In the genomic region with DNA sequence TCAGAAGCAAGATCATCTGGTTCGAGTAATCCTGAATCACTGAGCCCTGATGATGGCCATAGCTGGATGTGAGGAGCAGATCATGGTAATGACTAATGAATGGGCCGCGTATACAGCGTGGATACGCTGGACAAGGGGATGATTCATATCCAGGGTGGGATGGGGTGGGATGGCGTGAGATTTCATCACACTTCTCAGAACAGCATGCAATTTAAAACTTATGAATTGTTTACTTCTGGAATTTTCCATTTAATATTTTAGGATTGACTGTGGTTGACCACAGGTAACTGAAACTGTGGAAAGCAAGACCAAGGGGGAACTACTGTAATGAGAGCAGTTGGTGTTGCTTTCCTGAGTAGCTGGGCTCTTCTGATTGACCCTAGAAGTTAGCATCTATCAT, we compare ENCODE assay signal across 16 cellular contexts.
DNase-seq lines count a peak whose midpoint lies in the region; ATAC-seq and TF ChIP-seq lines count a peak whose summit lies in the region.
"Had no signal": no experiment of that assay in that cellular context is flagged by ENCODE, and none has a peak within 500 bp of the region (broad histone marks: within the 10 kb centered on the region; RNA-seq: fewer than 3 reads in every experiment).

No MANE protein-coding gene starts in this region.

- no peak overlapping the region for H3K4me2 ChIP-seq in smooth muscle cell

- no peaks in the 10 kb centered on the region for H3K36me3 Mint-ChIP-seq in MCF 10A (ENCODE audit: insufficient read depth, unreplicated experiment)

- POLR2A ChIA-PET in MCF 10A (lab: Yijun Ruan, JAX): interaction anchor here (0.6 to 1.1 kb wide), 2 partner anchors 15 to 75 kb away, joined by 3 read pairs; no protein-coding TSS in a partner anchor

- peak; percentile 83 for DNase-seq in MCF 10A (ENCODE audit: unreplicated experiment)
- no peak for DNase-seq in breast epithelium (ENCODE audit: low spot score in 2 of 2)
- DNase-seq in SJSA1 (ENCODE audit: low read depth in 1 of 2, low spot score in 2 of 2): peak; percentile 43 to 73
- DNase-seq in fibroblast of mammary gland (ENCODE audit: low read depth): peak; percentile 99
- no peak for DNase-seq in smooth muscle cell (lab: John Stamatoyannopoulos, UW; ENCODE audit: unreplicated experiment)
- DNase-seq in activated effector memory CD4-positive, alpha-beta T cell treated with anti-CD3 and anti-CD28 coated beads, Interleukin-2, amount 50 U/mL, for 16 hours: no peak
- DNase-seq in ureter (ENCODE audit: low spot score): no peak
- DNase-seq: ACHN; GF-D8; GOT3; Kasumi-1; stimulated activated CD4-positive, alpha-beta T cell treated with anti-CD3 and anti-CD28 coated beads, Interleukin-2, amount 100 ng/mL, for 24 hours; T-helper 17 cell had no signal

- no peaks in the 10 kb centered on the region for H3K27me3 Mint-ChIP-seq in MCF 10A (ENCODE audit: insufficient read depth, unreplicated experiment)
- H3K27me3 Mint-ChIP-seq: stimulated activated naive CD8-positive, alpha-beta T cell treated with anti-CD3 and anti-CD28 coated beads, Interleukin-15, Interleukin-2, amounts not matched to agents 100 ng/mL and 50 ng/mL, for 24 hours; T-helper 17 cell had no signal

- H3K36me3 ChIP-seq in breast epithelium (no peaks in the 10 kb centered on the region), SJSA1 (no peaks in the 10 kb centered on the region), smooth muscle cell (ENCODE audit: low read depth) (no peaks in the 10 kb centered on the region)
- H3K36me3 ChIP-seq: adrenal gland had no signal

- no peak overlapping the region for H3K4me3 Mint-ChIP-seq in MCF 10A (ENCODE audit: unreplicated experiment)
- H3K4me3 Mint-ChIP-seq: stimulated activated naive CD8-positive, alpha-beta T cell treated with anti-CD3 and anti-CD28 coated beads, Interleukin-15, Interleukin-2, amounts not matched to agents 100 ng/mL and 50 ng/mL, for 24 hours; T-helper 17 cell had no signal

- H3K27ac Mint-ChIP-seq in MCF 10A (ENCODE audit: low read depth, unreplicated experiment): peak overlapping the region; percentile 75
- H3K27ac Mint-ChIP-seq: stimulated activated naive CD8-positive, alpha-beta T cell treated with anti-CD3 and anti-CD28 coated beads, Interleukin-15, Interleukin-2, amounts not matched to agents 100 ng/mL and 50 ng/mL, for 24 hours; T-helper 17 cell had no signal

- intact Hi-C loops in MCF 10A (cut with micrococcal nuclease): no loop called here
- intact Hi-C loops in breast epithelium (cut with DNase I; ENCODE audit: low total_unique reads): no loop called here

- WGBS in smooth muscle cell (ENCODE audit: low lambda C conversion rate): 30% methylated on average over 6 of the region's 6 CpGs

- no peaks in the 10 kb centered on the region for H3K27me3 ChIP-seq in breast epithelium
- H3K27me3 ChIP-seq in SJSA1 (replicated peaks): no peaks in the 10 kb centered on the region
- no peaks in the 10 kb centered on the region for H3K27me3 ChIP-seq in smooth muscle cell (ENCODE audit: low read depth)
- H3K27me3 ChIP-seq: adrenal gland had no signal

- H3K4me1 ChIP-seq in breast epithelium (no peaks in the 10 kb centered on the region), SJSA1 (replicated peaks) (peaks cover 39% of the 10 kb centered on the region), smooth muscle cell (ENCODE audit: low read depth) (no peaks in the 10 kb centered on the region)

- H3K9me3 Mint-ChIP-seq in MCF 10A (ENCODE audit: unreplicated experiment): no peaks in the 10 kb centered on the region
- H3K9me3 Mint-ChIP-seq: stimulated activated naive CD8-positive, alpha-beta T cell treated with anti-CD3 and anti-CD28 coated beads, Interleukin-15, Interleukin-2, amounts not matched to agents 100 ng/mL and 50 ng/mL, for 24 hours had no signal

- H4K20me1 ChIP-seq in smooth muscle cell (ENCODE audit: low read depth): peaks cover 4% of the 10 kb centered on the region

- no peak overlapping the region for H2AFZ ChIP-seq in smooth muscle cell (ENCODE audit: low read depth)

- H3F3A ChIP-seq in smooth muscle cell (ENCODE audit: low read depth): no peaks in the 10 kb centered on the region

- no peak for TF ChIP-seq POLR2A in breast epithelium (IDR thresholded peaks at IDR 0.05)

- peaks cover 6% of the 10 kb centered on the region for H3K4me1 Mint-ChIP-seq in MCF 10A (ENCODE audit: insufficient read depth, unreplicated experiment)

- CTCF ChIA-PET in MCF 10A (lab: Yijun Ruan, JAX): interaction anchor here (0.6 kb wide), 1 partner anchor 11 kb away, joined by 3 read pairs; no protein-coding TSS in a partner anchor

- no TSS peak for BruUV-seq in MCF 10A (replicated peaks; lab: Mats Ljungman, UMichigan)

- H3K79me2 ChIP-seq in smooth muscle cell (ENCODE audit: low read depth): no peaks in the 10 kb centered on the region

- H3K9ac ChIP-seq in smooth muscle cell (ENCODE audit: low read depth): no peak overlapping the region

- no peak overlapping the region for H3K27ac ChIP-seq in breast epithelium
- H3K27ac ChIP-seq in SJSA1: peak overlapping the region; percentile 41
- peak overlapping the region; percentile 49 for H3K27ac ChIP-seq in smooth muscle cell (ENCODE audit: low read depth)
- H3K27ac ChIP-seq: adrenal gland had no signal

- no peak for TF ChIP-seq CTCF in MCF 10A (IDR thresholded peaks at IDR 0.05; ENCODE audit: unreplicated experiment)
- TF ChIP-seq CTCF in breast epithelium (IDR thresholded peaks at IDR 0.05): no peak
- no peak for TF ChIP-seq CTCF in fibroblast of mammary gland (conservative IDR thresholded peaks at IDR 0.05; ENCODE audit: control insufficient read depth, insufficient read depth, low read depth, low read length)
- TF ChIP-seq CTCF in smooth muscle cell (IDR thresholded peaks at IDR 0.05; ENCODE audit: borderline replicate concordance, insufficient read depth, poor library complexity, severe bottlenecking): no peak

- no peak for ATAC-seq in GM19397 (IDR thresholded peaks at IDR 0.05; ENCODE audit: unreplicated experiment)
- ATAC-seq: T-helper 17 cell had no signal

- H3K9me3 ChIP-seq in breast epithelium (no peaks in the 10 kb centered on the region), SJSA1 (replicated peaks) (no peaks in the 10 kb centered on the region), smooth muscle cell (replicated peaks; ENCODE audit: low read depth) (no peaks in the 10 kb centered on the region)
- H3K9me3 ChIP-seq: adrenal gland had no signal

- H3K4me3 ChIP-seq in breast epithelium (no peak overlapping the region), SJSA1 (no peak overlapping the region), fibroblast of mammary gland (ENCODE audit: control insufficient read depth, low read depth, low read length) (no peak overlapping the region), smooth muscle cell (no peak overlapping the region)
- H3K4me3 ChIP-seq: adrenal gland had no signal

Comparison
In these comparisons a context has a peak if more than half of its experiments do, and no peak if none do; other contexts are left out.
1. DNase-seq: peak in MCF 10A (single experiment), SJSA1 (2 of 2) and fibroblast of mammary gland (single experiment); none in breast epithelium (0 of 2), smooth muscle cell (single experiment), activated effector memory CD4-positive, alpha-beta T cell treated with anti-CD3 and anti-CD28 coated beads, Interleukin-2, amount 50 U/mL, for 16 hours (single experiment) and ureter (single experiment).
2. H3K27ac ChIP-seq: peak in SJSA1 (single experiment) and smooth muscle cell (single experiment); none in breast epithelium (0 of 2).